Comparison of ENCODE assay signal across 13 cellular contexts in the genomic region with DNA sequence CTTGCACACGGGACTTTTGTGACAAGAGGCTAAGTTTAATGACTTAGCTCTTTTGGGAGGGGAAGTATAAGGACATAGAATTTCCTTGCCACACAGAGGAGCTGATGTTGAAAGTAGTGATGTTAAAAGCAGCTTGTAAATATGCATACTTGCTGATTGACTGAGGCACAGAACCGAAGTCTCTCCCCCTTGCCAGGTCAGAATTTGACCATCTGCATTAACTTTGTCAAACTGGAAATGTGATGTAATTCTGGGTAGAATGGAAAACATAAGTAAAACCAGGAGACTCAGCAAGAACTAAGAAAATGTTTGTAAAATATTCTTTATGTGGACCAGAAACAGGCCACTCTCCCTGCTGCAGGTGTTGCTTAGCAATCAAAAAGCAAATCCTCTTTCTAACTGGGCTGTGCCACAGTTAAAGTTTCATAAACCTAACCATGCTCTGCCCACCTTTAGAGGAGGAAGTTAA.
DNase-seq lines count a peak whose midpoint lies in the region; ATAC-seq, FAIRE-seq and TF ChIP-seq lines count a peak whose summit lies in the region.
"Had no signal": no experiment of that assay in that cellular context is flagged by ENCODE, and none has a peak within 500 bp of the region (broad histone marks: within the 10 kb centered on the region; RNA-seq: fewer than 3 reads in every experiment).

No MANE protein-coding gene starts in this region.

- H3K4me1 Mint-ChIP-seq in WTC11 = peaks cover 42% of the 10 kb centered on the region

- ATAC-seq in GM19043 (IDR thresholded peaks at IDR 0.05; ENCODE audit: low read depth, unreplicated experiment) (peak; percentile 63), HG02885 (IDR thresholded peaks at IDR 0.05; ENCODE audit: poor library complexity, unreplicated experiment) (peak; percentile 68), WTC11 (no peak), left cardiac atrium (no peak), HepG2 (no peak), HG02970 (IDR thresholded peaks at IDR 0.05; ENCODE audit: low FRiP score, unreplicated experiment) (no peak)
- ATAC-seq: Panc1 had no signal

- TF ChIP-seq EP300 in HepG2 (IDR thresholded peaks at IDR 0.05; ENCODE audit: low read depth in 2 of 2, low read length in 2 of 2) (no peak), HepG2 (CRISPR knock-in tag; IDR thresholded peaks at IDR 0.05; ENCODE audit: borderline replicate concordance) (no peak)

- H3K9me3 Mint-ChIP-seq in WTC11 = peaks cover 20% of the 10 kb centered on the region
- H3K9me3 Mint-ChIP-seq: central memory CD8-positive, alpha-beta T cell had no signal

- no peak overlapping the region for H3K4me3 ChIP-seq in HepG2 (replicated peaks in 1 of 3; ENCODE audit: insufficient read depth in 1 of 3, low read depth in 2 of 3, low read length in 3 of 3)

- H2AFZ ChIP-seq in HepG2 (ENCODE audit: low read length) = no peak overlapping the region

- no peak overlapping the region for H3K4me3 Mint-ChIP-seq in WTC11
- H3K4me3 Mint-ChIP-seq: central memory CD8-positive, alpha-beta T cell had no signal

- H3K4me1 ChIP-seq in HepG2 (ENCODE audit: insufficient read depth, low read length) = peaks cover 9% of the 10 kb centered on the region

- no peaks in the 10 kb centered on the region for H4K20me1 ChIP-seq in HepG2 (ENCODE audit: insufficient read depth, low read length)

- peak; percentile 68 to 71 for DNase-seq in AML-193 (lab: John Stamatoyannopoulos, UW)
- no peak for DNase-seq in WTC11 (ENCODE audit: low spot score)
- DNase-seq in left cardiac atrium = no peak
- DNase-seq in HepG2 (ENCODE audit: low spot score) = no peak
- no peak for DNase-seq in OCI-M2 (lab: John Stamatoyannopoulos, UW; ENCODE audit: unreplicated experiment)
- DNase-seq: activated CD8-positive, alpha-beta memory T cell treated with anti-CD3 and anti-CD28 coated beads for 24 hours; hypothalamus had no signal

- POLR2A ChIA-PET in WTC11 (lab: Charles Lee) (no interaction called here), HepG2 (lab: Yijun Ruan, JAX) (no interaction called here)

- H3K27ac Mint-ChIP-seq in WTC11 = peak overlapping the region; percentile 52; the same call in 1 of the 2 replicates

- peaks cover 28% of the 10 kb centered on the region for H3K36me3 Mint-ChIP-seq in WTC11

- H3K79me2 ChIP-seq in HepG2 (ENCODE audit: insufficient read depth, low read length) = no peaks in the 10 kb centered on the region

- no TSS peak for BruUV-seq in HepG2 (replicated peaks; lab: Mats Ljungman, UMichigan)

- no peak overlapping the region for H3K27ac ChIP-seq in HepG2 (ENCODE audit: extremely low read length, insufficient read depth, low read length)
- H3K27ac ChIP-seq: C4-2B had no signal

- TF ChIP-seq RAD21 in HepG2 (CRISPR knock-in tag; IDR thresholded peaks at IDR 0.05) = no peak

- 86% methylated on average over 2 of the region's 2 CpGs for WGBS in HepG2 (ENCODE audit: low lambda C conversion rate)

- TF ChIP-seq CTCF in WTC11 (IDR thresholded peaks at IDR 0.05) (no peak), HepG2 (CRISPR knock-in tag; IDR thresholded peaks at IDR 0.05) (no peak)

- H3K27me3 ChIP-seq in HepG2 (ENCODE audit: control insufficient read depth in 1 of 2, insufficient read depth in 2 of 2, low read length in 2 of 2) = no peaks in the 10 kb centered on the region

- H3K36me3 ChIP-seq in HepG2 (replicated peaks in 1 of 2; ENCODE audit: control insufficient read depth in 1 of 2, insufficient read depth in 2 of 2, low read length in 2 of 2) = peaks cover 0 to 9% of the 10 kb centered on the region in 2 experiments; a peak in 1 of 5 replicates

- no peak for TF ChIP-seq POLR2A in HepG2 (IDR thresholded peaks at IDR 0.05; ENCODE audit: insufficient read depth in 1 of 2, low read depth in 2 of 2, low read length in 2 of 2)

- no peaks in the 10 kb centered on the region for H3K27me3 Mint-ChIP-seq in WTC11 (ENCODE audit: low read depth)
- H3K27me3 Mint-ChIP-seq: central memory CD8-positive, alpha-beta T cell had no signal

- H3K9me3 ChIP-seq in HepG2 (ENCODE audit: low read length) = no peaks in the 10 kb centered on the region

- FAIRE-seq in HepG2 (lab: Jason Lieb, UNC) = no peak

- no peak overlapping the region for H3K4me2 ChIP-seq in HepG2 (ENCODE audit: low read depth, low read length)

- in situ Hi-C loops in HepG2 (cut with HindIII; ENCODE audit: extremely low pct_ligation_motif_present, low pct_unique_long_range_greater_than_20kb) = no loop called here

- H3K9ac ChIP-seq in HepG2 (ENCODE audit: insufficient read depth, low read depth, low read length) = no peak overlapping the region

- CTCF ChIA-PET in WTC11 (lab: Charles Lee) = interaction anchor here (1.2 kb wide), 1 partner anchor 19 kb away, joined by 3 read pairs; no protein-coding TSS in a partner anchor
- CTCF ChIA-PET in HepG2 (lab: Yijun Ruan, JAX; ENCODE audit: low intra/inter-chr PET ratio, low total read pairs) = no interaction called here

- intact Hi-C loops in left cardiac atrium (cut with DNase I) (no loop called here), HepG2 (cut with micrococcal nuclease; ENCODE audit: unreplicated experiment) (no loop called here)

TF ChIP-seq in WTC11, 78 proteins besides CTCF, POLR2A, EP300 and RAD21 (continues in another document):
- TF ChIP-seq TEAD1 (CRISPR knock-in tag; IDR thresholded peaks at IDR 0.05) = no peak
- TF ChIP-seq, protein P1, sequence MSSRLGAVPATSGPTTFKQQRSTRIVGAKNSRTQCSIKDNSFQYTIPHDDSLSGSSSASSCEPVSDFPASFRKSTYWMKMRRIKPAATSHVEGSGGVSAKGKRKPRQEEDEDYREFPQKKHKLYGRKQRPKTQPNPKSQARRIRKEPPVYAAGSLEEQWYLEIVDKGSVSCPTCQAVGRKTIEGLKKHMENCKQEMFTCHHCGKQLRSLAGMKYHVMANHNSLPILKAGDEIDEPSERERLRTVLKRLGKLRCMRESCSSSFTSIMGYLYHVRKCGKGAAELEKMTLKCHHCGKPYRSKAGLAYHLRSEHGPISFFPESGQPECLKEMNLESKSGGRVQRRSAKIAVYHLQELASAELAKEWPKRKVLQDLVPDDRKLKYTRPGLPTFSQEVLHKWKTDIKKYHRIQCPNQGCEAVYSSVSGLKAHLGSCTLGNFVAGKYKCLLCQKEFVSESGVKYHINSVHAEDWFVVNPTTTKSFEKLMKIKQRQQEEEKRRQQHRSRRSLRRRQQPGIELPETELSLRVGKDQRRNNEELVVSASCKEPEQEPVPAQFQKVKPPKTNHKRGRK (CRISPR knock-in tag; IDR thresholded peaks at IDR 0.05; ENCODE audit: borderline replicate concordance) = no peak
- no peak for TF ChIP-seq ZNF396 (CRISPR knock-in tag; IDR thresholded peaks at IDR 0.05; ENCODE audit: borderline replicate concordance)
- TF ChIP-seq GTF2I (CRISPR knock-in tag; conservative IDR thresholded peaks at IDR 0.05) = no peak
- TF ChIP-seq SMAD3 (CRISPR knock-in tag; IDR thresholded peaks at IDR 0.05; ENCODE audit: borderline replicate concordance) = no peak
- no peak for TF ChIP-seq FOXK1 (CRISPR knock-in tag; IDR thresholded peaks at IDR 0.05)

TF ChIP-seq in HepG2, 621 proteins besides CTCF, POLR2A, EP300 and RAD21:
- TF ChIP-seq PITX1 (CRISPR knock-in tag; IDR thresholded peaks at IDR 0.05) (no peak), TSC22D2 (CRISPR knock-in tag; IDR thresholded peaks at IDR 0.05; ENCODE audit: borderline replicate concordance) (no peak), ZNF607 (CRISPR knock-in tag; IDR thresholded peaks at IDR 0.05; ENCODE audit: borderline replicate concordance) (no peak)
- TF ChIP-seq, protein P2, sequence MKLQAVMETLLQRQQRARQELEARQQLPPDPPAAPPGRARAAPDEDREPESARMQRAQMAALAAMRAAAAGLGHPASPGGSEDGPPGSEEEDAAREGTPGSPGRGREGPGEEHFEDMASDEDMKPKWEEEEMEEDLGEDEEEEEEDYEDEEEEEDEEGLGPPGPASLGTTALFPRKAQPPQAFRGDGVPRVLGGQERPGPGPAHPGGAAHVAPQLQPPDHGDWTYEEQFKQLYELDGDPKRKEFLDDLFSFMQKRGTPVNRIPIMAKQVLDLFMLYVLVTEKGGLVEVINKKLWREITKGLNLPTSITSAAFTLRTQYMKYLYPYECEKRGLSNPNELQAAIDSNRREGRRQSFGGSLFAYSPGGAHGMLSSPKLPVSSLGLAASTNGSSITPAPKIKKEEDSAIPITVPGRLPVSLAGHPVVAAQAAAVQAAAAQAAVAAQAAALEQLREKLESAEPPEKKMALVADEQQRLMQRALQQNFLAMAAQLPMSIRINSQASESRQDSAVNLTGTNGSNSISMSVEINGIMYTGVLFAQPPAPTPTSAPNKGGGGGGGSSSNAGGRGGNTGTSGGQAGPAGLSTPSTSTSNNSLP (IDR thresholded peaks at IDR 0.05; ENCODE audit: low read depth, low read length) = no peak
TF ChIP-seq in HepG2: peak in this region for 0.

Comparison
In these comparisons a context has a peak if more than half of its experiments do, and no peak if none do; other contexts are left out.
1. DNase-seq: peak in AML-193 (2 of 2); none in WTC11 (single experiment), left cardiac atrium (single experiment), HepG2 (single experiment) and OCI-M2 (single experiment).
2. ATAC-seq: peak in GM19043 (single experiment) and HG02885 (single experiment); none in WTC11 (single experiment), left cardiac atrium (0 of 2), HepG2 (single experiment) and HG02970 (single experiment).